In genomic region chr12:6533653-6534157, GRCh38 we compare ENCODE assay signal across 8 cellular contexts. TPM values are rescaled to one million over a fixed set of nuclear protein-coding genes. Genes with fewer than 3 reads are reported as not detected.
DNase-seq lines count a peak whose midpoint lies in the region; ATAC-seq and TF ChIP-seq lines count a peak whose summit lies in the region.

No MANE protein-coding gene starts in this region.

- H3K27ac Mint-ChIP-seq in T-cell, result peak overlapping the region; percentile 98
- peak overlapping the region; percentile 99 for H3K27ac Mint-ChIP-seq in stimulated activated naive B cell treated with anti-CD40 and anti-IgM and Interleukin-4, amounts not matched to agents 10 μg/mL and 1 μg/mL and 100 μg/mL, for 72 hours

- H3K9ac ChIP-seq in BLaER1, result peak overlapping the region; percentile 99

- CTCF ChIA-PET in T-cell (lab: Charles Lee), result interaction anchor here (0.6 to 1.2 kb wide), 6 partner anchors 13 to 413 kb away, joined by 3 to 15 read pairs (median 3); no protein-coding TSS in a partner anchor

- H3K4me3 ChIP-seq in BLaER1, result peak overlapping the region; percentile 97
- H3K4me3 ChIP-seq in coronary artery, result peak overlapping the region; percentile 91

- H3K4me1 Mint-ChIP-seq in T-cell, result peaks cover 47 to 58% (median 50%) of the 10 kb centered on the region in 3 donors
- peaks cover 29 to 53% of the 10 kb centered on the region in 2 donors for H3K4me1 Mint-ChIP-seq in stimulated activated naive B cell treated with anti-CD40 and anti-IgM and Interleukin-4, amounts not matched to agents 10 μg/mL and 1 μg/mL and 100 μg/mL, for 72 hours

- H3K9me3 Mint-ChIP-seq in T-cell, result no peaks in the 10 kb centered on the region
- no peaks in the 10 kb centered on the region for H3K9me3 Mint-ChIP-seq in stimulated activated naive B cell treated with anti-CD40 and anti-IgM and Interleukin-4, amounts not matched to agents 10 μg/mL and 1 μg/mL and 100 μg/mL, for 72 hours

- ATAC-seq in GM18867 (IDR thresholded peaks at IDR 0.05; ENCODE audit: unreplicated experiment) (peak; percentile 34), HG03060 (IDR thresholded peaks at IDR 0.05; ENCODE audit: low read depth, unreplicated experiment) (peak; percentile 5), T-cell (replicated peaks in 1 of 4) (peak in 1 of 4 experiments; percentile 7)
- ATAC-seq in stimulated activated naive B cell treated with anti-CD40 and anti-IgM and Interleukin-4, amounts not matched to agents 10 μg/mL and 1 μg/mL and 100 μg/mL, for 72 hours (replicated peaks), result peak; percentile 55 to 65

- no peaks in the 10 kb centered on the region for H3K9me3 ChIP-seq in BLaER1

- TF ChIP-seq CTCF in coronary artery (IDR thresholded peaks at IDR 0.05), result no peak

- H3K36me3 Mint-ChIP-seq in T-cell, result peaks cover 38% of the 10 kb centered on the region
- peaks cover 60 to 76% of the 10 kb centered on the region in 2 donors for H3K36me3 Mint-ChIP-seq in stimulated activated naive B cell treated with anti-CD40 and anti-IgM and Interleukin-4, amounts not matched to agents 10 μg/mL and 1 μg/mL and 100 μg/mL, for 72 hours

- H3K4me1 ChIP-seq in BLaER1, result peaks cover 53% of the 10 kb centered on the region

- H3K27ac ChIP-seq in BLaER1, result peak overlapping the region; percentile 99
- H3K27ac ChIP-seq in coronary artery, result peak overlapping the region; percentile 96 to 99

- no peaks in the 10 kb centered on the region for H3K27me3 Mint-ChIP-seq in T-cell
- no peaks in the 10 kb centered on the region for H3K27me3 Mint-ChIP-seq in stimulated activated naive B cell treated with anti-CD40 and anti-IgM and Interleukin-4, amounts not matched to agents 10 μg/mL and 1 μg/mL and 100 μg/mL, for 72 hours

- peak overlapping the region; percentile 99 for H3K4me2 ChIP-seq in BLaER1

- DNase-seq in NCI-H187 treated with DMSO at 0.1 percent for 48 hours (lab: John Stamatoyannopoulos, UW) (peak; percentile 72), T-cell (peak in 1 of 34 experiments; percentile 41), coronary artery (ENCODE audit: low spot score) (peak; percentile 89), left kidney (ENCODE audit: low read depth, low spot score) (peak; percentile 98)
- peak; percentile 46 for DNase-seq in stimulated activated naive B cell treated with anti-CD40 and anti-IgM and Interleukin-4, amounts not matched to agents 10 μg/mL and 1 μg/mL and 100 μg/mL, for 72 hours

- POLR2A ChIA-PET in T-cell (lab: Charles Lee), result interaction anchor here (0.6 to 1.8 kb wide), 6 partner anchors 11 to 295 kb away, joined by 3 to 14 read pairs (median 4); partner anchors contain the start of gene MRPL51 (in 1 of the 2)

- peak overlapping the region; percentile 90 to 97 (median 94) for H3K4me3 Mint-ChIP-seq in T-cell
- peak overlapping the region; percentile 91 to 93 for H3K4me3 Mint-ChIP-seq in stimulated activated naive B cell treated with anti-CD40 and anti-IgM and Interleukin-4, amounts not matched to agents 10 μg/mL and 1 μg/mL and 100 μg/mL, for 72 hours

- H4K20me1 ChIP-seq in BLaER1, result peaks cover 42% of the 10 kb centered on the region

- H3K36me3 ChIP-seq in BLaER1, result peaks cover 67% of the 10 kb centered on the region

- no peaks in the 10 kb centered on the region for H3K27me3 ChIP-seq in BLaER1

RNA-seq across cellular contexts. Expression of gene GAPDH, which starts 0.6 kb away (rescaled TPM):
- total RNA-seq in T-cell, result 100 to 1,000 TPM; 500 to 643 (median 605) TPM

RNA-seq across cellular contexts. Expression of gene IFFO1, which starts 22.1 kb away (rescaled TPM):
- total RNA-seq in T-cell, result 10 to 100 TPM; 30.4 to 59.8 (median 59.7) TPM

RNA-seq across cellular contexts. Expression of gene NOP2, which starts 34.4 kb away (rescaled TPM):
- 100 to 1,000 TPM in 1 of 5 donors, 10 to 100 TPM in 4; 69.6 to 107 (median 93.1) TPM for total RNA-seq in T-cell

RNA-seq across cellular contexts. Expression of gene NCAPD2, which starts 39.8 kb away (rescaled TPM):
- total RNA-seq in T-cell, result 10 to 100 TPM; 32.8 to 43.8 (median 40.7) TPM

RNA-seq across cellular contexts. Expression of gene MRPL51, which starts 40.6 kb away (rescaled TPM):
- 10 to 100 TPM; 34.3 to 86.6 (median 80.3) TPM for total RNA-seq in T-cell
